ENCODE assay signal across 9 cellular contexts in genomic region chr12:55060470-55060869, GRCh38. TPM values are rescaled to one million over a fixed set of nuclear protein-coding genes. Genes with fewer than 3 reads are reported as not detected.
DNase-seq lines count a peak whose midpoint lies in the region; ATAC-seq and TF ChIP-seq lines count a peak whose summit lies in the region.
"Had no signal": no experiment of that assay in that cellular context is flagged by ENCODE, and none has a peak within 500 bp of the region (broad histone marks: within the 10 kb centered on the region; RNA-seq: fewer than 3 reads in every experiment).

No MANE protein-coding gene starts in this region.

- H2BK5ac ChIP-seq in trophoblast cell (ENCODE audit: low read depth, low read length, poor library complexity), result no peak overlapping the region

- no peak overlapping the region for H4K91ac ChIP-seq in trophoblast cell (ENCODE audit: low read depth, low read length)

- H3K27me3 Mint-ChIP-seq in T-cell, result peaks cover 3 to 13% of the 10 kb centered on the region in 2 donors
- peaks cover 19% of the 10 kb centered on the region for H3K27me3 Mint-ChIP-seq in osteocyte (ENCODE audit: unreplicated experiment)

- H3K27ac Mint-ChIP-seq in T-cell (no peak overlapping the region), osteocyte (ENCODE audit: unreplicated experiment) (no peak overlapping the region)
- H3K27ac Mint-ChIP-seq: IgD-negative memory B cell, nephron had no signal

- CTCF ChIA-PET in T-cell (lab: Charles Lee), result no interaction called here

- H3K9me3 Mint-ChIP-seq in T-cell (no peaks in the 10 kb centered on the region), osteocyte (ENCODE audit: unreplicated experiment) (no peaks in the 10 kb centered on the region)
- H3K9me3 Mint-ChIP-seq: IgD-negative memory B cell, nephron had no signal

- H2AK5ac ChIP-seq in trophoblast cell (ENCODE audit: low read length), result no peak overlapping the region

- no peak overlapping the region for H3K4me2 ChIP-seq in trophoblast cell (ENCODE audit: low read length)

- no peak overlapping the region for H2BK12ac ChIP-seq in trophoblast cell (ENCODE audit: low read length)

- no peaks in the 10 kb centered on the region for H3K27me3 ChIP-seq in trophoblast cell (ENCODE audit: insufficient read depth, low read length)

- H3K79me2 ChIP-seq in trophoblast cell (ENCODE audit: control insufficient read depth, insufficient read depth, low read length, poor library complexity), result no peaks in the 10 kb centered on the region

- H3K4me3 ChIP-seq in trophoblast cell (ENCODE audit: low read depth, low read length), result no peak overlapping the region

- TF ChIP-seq CTCF in osteocyte (IDR thresholded peaks at IDR 0.05), result no peak

- DNase-seq in MV-4-11 (lab: John Stamatoyannopoulos, UW), result peak; percentile 91
- DNase-seq in trophoblast cell, result peak; percentile 4 to 7
- DNase-seq in T-cell, result no peak
- no peak for DNase-seq in osteocyte (ENCODE audit: extremely low spot score, unreplicated experiment)
- no peak for DNase-seq in NCI-H1417 treated with DMSO at 0.1 percent for 48 hours (lab: John Stamatoyannopoulos, UW)

- no peak overlapping the region for H3K18ac ChIP-seq in trophoblast cell (ENCODE audit: low read length)

- H3K79me1 ChIP-seq in trophoblast cell (ENCODE audit: low read length), result no peaks in the 10 kb centered on the region

- H3K9ac ChIP-seq in trophoblast cell (ENCODE audit: low read length), result no peak overlapping the region

- no peak overlapping the region for H3K4ac ChIP-seq in trophoblast cell (ENCODE audit: low read depth, low read length)

- H3K4me1 ChIP-seq in trophoblast cell (ENCODE audit: control insufficient read depth in 1 of 2, insufficient read depth in 2 of 2, low read length in 2 of 2), result no peaks in the 10 kb centered on the region

- H2AFZ ChIP-seq in trophoblast cell (ENCODE audit: insufficient read depth, low read length, poor library complexity), result no peak overlapping the region

- no peak overlapping the region for H4K8ac ChIP-seq in trophoblast cell (ENCODE audit: low read depth, low read length)

- no peak overlapping the region for H2BK120ac ChIP-seq in trophoblast cell (ENCODE audit: insufficient read depth, low read length, poor library complexity)

- no peak overlapping the region for H3K27ac ChIP-seq in trophoblast cell (ENCODE audit: low read depth, low read length)

- H3K36me3 Mint-ChIP-seq in T-cell (no peaks in the 10 kb centered on the region), osteocyte (ENCODE audit: unreplicated experiment) (no peaks in the 10 kb centered on the region)
- H3K36me3 Mint-ChIP-seq: IgD-negative memory B cell had no signal

- POLR2A ChIA-PET in T-cell (lab: Charles Lee), result no interaction called here

- H3K14ac ChIP-seq in trophoblast cell (ENCODE audit: low read length), result no peak overlapping the region

- H3K23ac ChIP-seq in trophoblast cell (ENCODE audit: low read length), result no peak overlapping the region

- H3K36me3 ChIP-seq in trophoblast cell (ENCODE audit: control insufficient read depth in 1 of 2, insufficient read depth in 2 of 2, low read length in 2 of 2), result no peaks in the 10 kb centered on the region

- H3K9me3 ChIP-seq in trophoblast cell (ENCODE audit: insufficient read depth, low read depth, low read length), result no peaks in the 10 kb centered on the region

- H4K12ac ChIP-seq in trophoblast cell (ENCODE audit: low read depth, low read length), result no peak overlapping the region

- ATAC-seq in GM19035 (IDR thresholded peaks at IDR 0.05; ENCODE audit: unreplicated experiment) (peak; percentile 97), HG02571 (IDR thresholded peaks at IDR 0.05; ENCODE audit: unreplicated experiment) (peak; percentile 100), T-cell (replicated peaks in 1 of 4) (no peak)

- WGBS in trophoblast cell (ENCODE audit: extremely low coverage, insufficient coverage, insufficient read length), result no CpG with 5 or more reads among the region's 2 CpGs

- H3K4me3 Mint-ChIP-seq in T-cell (no peak overlapping the region), osteocyte (ENCODE audit: unreplicated experiment) (no peak overlapping the region)
- H3K4me3 Mint-ChIP-seq: IgD-negative memory B cell, nephron had no signal

- H3K4me1 Mint-ChIP-seq in T-cell, result peaks cover 0 to 2% (median 0%) of the 10 kb centered on the region in 3 donors
- H3K4me1 Mint-ChIP-seq in osteocyte (ENCODE audit: unreplicated experiment), result no peaks in the 10 kb centered on the region

RNA-seq across cellular contexts. Expression of gene NEUROD4, which starts 40.7 kb away (rescaled TPM):
- polyA plus RNA-seq in trophoblast cell (2013), result not detected in 2 replicates
- total RNA-seq in T-cell, result under 1 TPM in 1 of 5 donors, not detected in 4; 0.06 TPM
- total RNA-seq in osteocyte, result not detected in 2 replicates
- polyA plus RNA-seq: IgD-negative memory B cell had no signal

Comparison
In these comparisons a context has a peak if more than half of its experiments do, and no peak if none do; other contexts are left out.
1. ATAC-seq: peak in GM19035 (single experiment) and HG02571 (single experiment); none in T-cell (0 of 4).
2. DNase-seq: peak in MV-4-11 (single experiment) and trophoblast cell (2 of 2); none in T-cell (0 of 34), osteocyte (single experiment) and NCI-H1417 treated with DMSO at 0.1 percent for 48 hours (single experiment).